Comparison of ENCODE assay signal across 10 cellular contexts in the genomic region with DNA sequence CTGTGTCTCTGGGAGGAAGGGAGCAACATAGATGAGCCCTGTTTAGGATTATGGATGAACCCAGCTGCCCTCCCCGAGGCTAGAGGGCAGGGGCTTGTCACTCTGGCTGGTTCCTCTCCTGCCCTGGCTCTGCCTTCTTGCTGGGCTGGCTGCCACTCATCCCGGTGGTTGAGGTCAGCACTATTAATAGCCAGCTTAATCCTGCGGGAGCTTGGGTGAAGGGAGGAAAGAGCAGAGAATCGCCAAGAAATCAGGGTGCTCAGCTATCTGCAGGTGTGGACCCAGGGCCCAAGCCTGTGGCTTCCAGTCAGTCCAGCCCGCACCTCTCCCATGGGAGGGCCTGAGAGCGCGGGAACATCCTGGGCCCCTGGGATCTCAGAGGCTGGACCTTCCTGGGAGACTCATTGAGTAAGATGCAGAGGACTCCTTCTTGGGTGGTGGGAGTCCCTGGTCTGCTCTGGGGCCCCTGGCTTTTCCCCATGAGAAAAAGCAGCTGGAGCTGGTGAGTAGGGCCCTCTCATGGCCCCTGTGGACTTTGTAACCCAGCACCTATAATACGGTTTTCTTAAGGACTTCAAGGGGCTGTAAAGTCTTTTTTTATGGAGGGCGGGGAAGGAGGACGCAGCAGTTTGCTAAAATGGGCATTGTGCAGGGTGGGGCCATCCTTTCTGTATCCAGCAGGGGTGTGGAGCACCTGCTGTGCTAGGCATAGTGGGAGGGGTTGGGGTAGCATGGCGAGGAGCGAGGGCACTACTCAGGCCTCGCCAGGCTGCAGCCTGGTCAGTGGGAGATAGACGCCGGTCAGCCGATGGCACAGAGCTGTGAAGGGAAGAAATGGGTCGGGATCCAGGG. TPM values are rescaled to one million over a fixed set of nuclear protein-coding genes. Genes with fewer than 3 reads are reported as not detected.
A peak's percentile ranks its signal among the peaks of the same experiment; 100 is the strongest.
DNase-seq lines count a peak whose midpoint lies in the region; ATAC-seq and TF ChIP-seq lines count a peak whose summit lies in the region.
"Had no signal": no experiment of that assay in that cellular context is flagged by ENCODE, and none has a peak within 500 bp of the region (broad histone marks: within the 10 kb centered on the region; RNA-seq: fewer than 3 reads in every experiment).

No MANE protein-coding gene starts in this region.

- H3K4me1 Mint-ChIP-seq in effector memory CD8-positive, alpha-beta T cell (ENCODE audit: low read depth in 2 of 2), result peaks cover 0 to 6% of the 10 kb centered on the region in 2 donors

- peak overlapping the region; percentile 68 to 79 for H3K27ac Mint-ChIP-seq in effector memory CD8-positive, alpha-beta T cell

- no peaks in the 10 kb centered on the region for H3K27me3 Mint-ChIP-seq in effector memory CD8-positive, alpha-beta T cell

- H3K27ac ChIP-seq in 22Rv1, result peak overlapping the region; percentile 69
- peak overlapping the region; percentile 95 to 98 for H3K27ac ChIP-seq in mucosa of rectum (ENCODE audit: low read depth in 2 of 2, low read length in 2 of 2)
- no peak overlapping the region for H3K27ac ChIP-seq in OCI-LY7 (ENCODE audit: low read depth, low read length, poor library complexity, severe bottlenecking)

- POLR2A ChIA-PET in OCI-LY7 (lab: Charles Lee), result no interaction called here

- H3K36me3 Mint-ChIP-seq in effector memory CD8-positive, alpha-beta T cell (ENCODE audit: insufficient read depth), result peaks cover 11% of the 10 kb centered on the region

- CTCF ChIA-PET in OCI-LY7 (lab: Charles Lee; ENCODE audit: unreplicated experiment), result interaction anchor here (0.5 kb wide), 1 partner anchor 576 kb away, joined by 3 read pairs; no protein-coding TSS in a partner anchor

- H3K9me2 ChIP-seq in OCI-LY7 (ENCODE audit: insufficient read depth, low read length), result no peaks in the 10 kb centered on the region

- no peaks in the 10 kb centered on the region for H4K20me1 ChIP-seq in OCI-LY7 (ENCODE audit: insufficient read depth, low read length)

- intact Hi-C loops in OCI-LY7 (cut with micrococcal nuclease; ENCODE audit: unreplicated experiment), result no loop called here

- no TSS peak for BruUV-seq in OCI-LY7 (replicated peaks; lab: Mats Ljungman, UMichigan)

- no peak overlapping the region for H3K4me3 Mint-ChIP-seq in effector memory CD8-positive, alpha-beta T cell

- TF ChIP-seq CTCF in 22Rv1 (IDR thresholded peaks at IDR 0.05), result no peak
- no peak for TF ChIP-seq CTCF in OCI-LY7 (conservative IDR thresholded peaks at IDR 0.05; ENCODE audit: low read length)

- H3K4me1 ChIP-seq in mucosa of rectum (ENCODE audit: control insufficient read depth in 2 of 2, insufficient read depth in 2 of 2, low read length in 2 of 2) (peaks cover 30 to 45% of the 10 kb centered on the region in 2 donors), OCI-LY7 (ENCODE audit: insufficient read depth, low read length, poor library complexity, severe bottlenecking) (no peaks in the 10 kb centered on the region)

- H3K36me3 ChIP-seq in mucosa of rectum (ENCODE audit: control insufficient read depth in 2 of 2, insufficient read depth in 2 of 2, low read length in 2 of 2) (no peaks in the 10 kb centered on the region), OCI-LY7 (ENCODE audit: insufficient read depth, low read length) (no peaks in the 10 kb centered on the region)

- H3K4me3 ChIP-seq in mucosa of rectum (ENCODE audit: low read length in 2 of 2) (peak overlapping the region; percentile 17 to 50), OCI-LY7 (ENCODE audit: low read depth, low read length, poor library complexity, severe bottlenecking) (no peak overlapping the region)

- peak; percentile 61 for DNase-seq in NCI-H524 treated with DMSO at 0.1 percent for 48 hours (lab: John Stamatoyannopoulos, UW)
- no peak for DNase-seq in effector memory CD8-positive, alpha-beta T cell
- DNase-seq in NCI-H128 (lab: John Stamatoyannopoulos, UW; ENCODE audit: unreplicated experiment), result no peak
- DNase-seq in OCI-LY7 (ENCODE audit: low spot score), result no peak
- DNase-seq in GOT3 (lab: John Stamatoyannopoulos, UW), result no peak
- no peak for DNase-seq in cortex of kidney (lab: John Stamatoyannopoulos, UW)
- DNase-seq: activated CD4-positive, alpha-beta T cell treated with anti-CD3 and anti-CD28 coated beads for 48 hours; NCI-H1436 treated with DMSO at 0.1 percent for 48 hours had no signal

- no peaks in the 10 kb centered on the region for H3K79me2 ChIP-seq in OCI-LY7 (ENCODE audit: insufficient read depth, low read depth, low read length)

- no peak overlapping the region for H2AFZ ChIP-seq in OCI-LY7 (ENCODE audit: low read length)

- no peak overlapping the region for H3K4me2 ChIP-seq in OCI-LY7 (ENCODE audit: low read length)

- H3K9me3 ChIP-seq in mucosa of rectum (ENCODE audit: control insufficient read depth in 2 of 2, low read length in 2 of 2) (no peaks in the 10 kb centered on the region), OCI-LY7 (ENCODE audit: low read length) (no peaks in the 10 kb centered on the region)

- no peaks in the 10 kb centered on the region for H3K27me3 ChIP-seq in mucosa of rectum (ENCODE audit: control insufficient read depth in 2 of 2, insufficient read depth in 2 of 2, low read length in 2 of 2)

- ATAC-seq in effector memory CD8-positive, alpha-beta T cell (replicated peaks), result no peak

- H3K9me3 Mint-ChIP-seq in effector memory CD8-positive, alpha-beta T cell, result no peaks in the 10 kb centered on the region

- peak overlapping the region; percentile 49 to 77 for H3K9ac ChIP-seq in mucosa of rectum (ENCODE audit: low read depth in 1 of 2, low read length in 2 of 2)

RNA-seq across cellular contexts. Expression of gene CNNM3, which starts 27.4 kb away (rescaled TPM):
- 9.1 and 13.5 TPM in 2 replicates for total RNA-seq in OCI-LY7 (2014; rRNA removed; shearing (Covaris generic))
- total RNA-seq in OCI-LY7 (2022), result 18.2 and 18.6 TPM in 2 replicates

RNA-seq across cellular contexts. Expression of gene CNNM4, which starts 27.9 kb away (rescaled TPM):
- 5.1 and 5.4 TPM in 2 replicates for total RNA-seq in OCI-LY7 (2014; rRNA removed; shearing (Covaris generic))
- 5.9 and 6.4 TPM in 2 replicates for total RNA-seq in OCI-LY7 (2022)

RNA-seq across cellular contexts. Expression of gene LMAN2L, which starts 48.8 kb away (rescaled TPM):
- 12.9 and 15.5 TPM in 2 replicates for total RNA-seq in OCI-LY7 (2014; rRNA removed; shearing (Covaris generic))
- 10.8 and 11.3 TPM in 2 replicates for total RNA-seq in OCI-LY7 (2022)

RNA-seq across cellular contexts. Expression of gene ANKRD23, which starts 55.2 kb away (rescaled TPM):
- total RNA-seq in OCI-LY7 (2014; rRNA removed; shearing (Covaris generic)), result 6.4 and 6.5 TPM in 2 replicates
- 6.7 and 6.9 TPM in 2 replicates for total RNA-seq in OCI-LY7 (2022)
